17 cellular contexts compared by ENCODE assay signal in the genomic region with DNA sequence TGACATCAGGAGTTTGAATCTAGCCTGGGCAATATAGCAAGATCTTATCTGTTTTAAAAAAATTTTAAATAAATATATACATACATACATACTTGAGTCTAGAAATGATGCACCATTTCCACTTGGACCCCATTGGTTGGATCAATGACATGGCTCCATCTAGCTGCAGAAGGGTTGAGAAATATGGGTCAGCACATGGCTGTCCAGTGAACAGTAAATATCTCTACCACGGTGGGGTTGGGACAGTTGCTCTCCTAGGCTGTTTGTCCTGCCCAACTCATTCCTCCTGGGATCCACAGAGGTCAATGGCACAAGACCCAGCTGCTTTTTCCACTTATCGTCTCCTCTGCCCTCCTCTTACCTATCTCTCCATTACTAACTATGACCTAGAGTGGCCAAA.
"Had no signal": no experiment of that assay in that cellular context is flagged by ENCODE, and none has a peak within 500 bp of the region (broad histone marks: within the 10 kb centered on the region; RNA-seq: fewer than 3 reads in every experiment).

No MANE protein-coding gene starts in this region.

- H3K9me3 ChIP-seq: gastroesophageal sphincter, sigmoid colon, tibial nerve had no signal

- ATAC-seq: activated T-cell treated with anti-CD3 and anti-CD28 coated beads, Interleukin-2, amount 50 U/mL, for 72 hours; gastroesophageal sphincter; left ventricle myocardium superior had no signal

- DNase-seq: activated CD4-positive, alpha-beta memory T cell treated with anti-CD3 and anti-CD28 coated beads, Interleukin-2, amount 10 ng/mL, durations not matched to agents 7 days and 5 days; activated CD4-positive, alpha-beta T cell treated with anti-CD3 and anti-CD28 coated beads, Interleukin-2, amount 10 ng/mL, durations not matched to agents 24 days and 14 days; activated effector memory CD4-positive, alpha-beta T cell treated with Interleukin-2 at 50 U/mL for 16 hours; activated naive CD4-positive, alpha-beta T cell treated with anti-CD3 and anti-CD28 coated beads for 36 hours; activated naive CD8-positive, alpha-beta T cell treated with anti-CD3 and anti-CD28 coated beads, Interleukin-2, amount 10 ng/mL, durations not matched to agents 7 days and 5 days; activated T-cell treated with anti-CD3 and anti-CD28 coated beads, Interleukin-2, amount 50 U/mL, for 72 hours; amygdala; cerebellar nuclear complex; cortex of kidney; left ventricle myocardium superior; naive B cell; occipital lobe; stimulated activated CD4-positive, alpha-beta T cell treated with anti-CD3 and anti-CD28 coated beads, Interleukin-4, amount 100 ng/mL, for 24 hours had no signal

- H3K4me3 ChIP-seq: gastroesophageal sphincter, sigmoid colon, tibial nerve had no signal

- H3K36me3 ChIP-seq: gastroesophageal sphincter, sigmoid colon, tibial nerve had no signal

- H3K4me1 ChIP-seq: gastroesophageal sphincter, sigmoid colon, tibial nerve had no signal

- H3K27ac ChIP-seq: epithelial cell of prostate, gastroesophageal sphincter, sigmoid colon, tibial nerve had no signal

- H3K27me3 ChIP-seq: gastroesophageal sphincter, sigmoid colon, tibial nerve had no signal
